Comparison of ENCODE assay signal across 1 cellular context in the genomic region with DNA sequence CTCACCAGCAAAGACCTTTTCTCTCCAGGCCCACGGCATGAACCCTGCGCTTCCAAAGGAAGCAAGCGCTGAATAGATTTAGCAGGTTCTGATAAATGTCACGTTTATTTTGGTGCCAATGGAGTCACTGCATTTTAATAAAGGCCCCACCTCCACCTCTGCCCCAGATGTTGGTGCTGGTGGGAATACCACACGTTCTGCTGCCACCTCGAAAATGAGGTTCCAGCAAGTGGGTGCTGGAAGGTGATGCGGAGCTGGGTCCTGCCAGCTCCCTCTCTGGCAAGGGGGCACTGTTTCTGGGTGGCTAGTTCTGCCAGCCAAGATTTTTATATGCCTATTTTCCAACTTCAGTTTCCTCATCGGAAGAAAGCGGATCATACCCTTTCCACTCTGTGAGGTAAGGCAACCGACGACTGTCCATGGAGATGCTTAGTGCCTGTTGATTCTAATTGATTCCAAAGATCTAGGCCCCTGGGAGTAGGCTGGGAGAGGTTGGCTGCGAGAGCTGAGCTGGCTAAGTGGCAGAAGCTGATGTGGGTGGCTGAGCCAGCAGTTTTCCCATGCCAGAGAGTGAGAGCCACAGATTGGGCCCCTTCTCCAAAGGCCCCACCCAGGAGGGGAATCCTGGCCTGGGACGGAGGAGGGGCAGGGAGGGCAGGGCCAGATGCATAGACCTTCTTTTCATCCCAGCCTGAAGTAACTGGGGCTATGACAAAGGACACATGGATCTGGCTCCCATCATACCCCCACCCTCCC.
TF ChIP-seq lines count a peak whose summit lies in the region.

No MANE protein-coding gene starts in this region.

TF ChIP-seq in HEK293, 187 proteins besides CTCF, POLR2A, EP300 and RAD21 (continued from another document):
- TF ChIP-seq, protein P1, sequence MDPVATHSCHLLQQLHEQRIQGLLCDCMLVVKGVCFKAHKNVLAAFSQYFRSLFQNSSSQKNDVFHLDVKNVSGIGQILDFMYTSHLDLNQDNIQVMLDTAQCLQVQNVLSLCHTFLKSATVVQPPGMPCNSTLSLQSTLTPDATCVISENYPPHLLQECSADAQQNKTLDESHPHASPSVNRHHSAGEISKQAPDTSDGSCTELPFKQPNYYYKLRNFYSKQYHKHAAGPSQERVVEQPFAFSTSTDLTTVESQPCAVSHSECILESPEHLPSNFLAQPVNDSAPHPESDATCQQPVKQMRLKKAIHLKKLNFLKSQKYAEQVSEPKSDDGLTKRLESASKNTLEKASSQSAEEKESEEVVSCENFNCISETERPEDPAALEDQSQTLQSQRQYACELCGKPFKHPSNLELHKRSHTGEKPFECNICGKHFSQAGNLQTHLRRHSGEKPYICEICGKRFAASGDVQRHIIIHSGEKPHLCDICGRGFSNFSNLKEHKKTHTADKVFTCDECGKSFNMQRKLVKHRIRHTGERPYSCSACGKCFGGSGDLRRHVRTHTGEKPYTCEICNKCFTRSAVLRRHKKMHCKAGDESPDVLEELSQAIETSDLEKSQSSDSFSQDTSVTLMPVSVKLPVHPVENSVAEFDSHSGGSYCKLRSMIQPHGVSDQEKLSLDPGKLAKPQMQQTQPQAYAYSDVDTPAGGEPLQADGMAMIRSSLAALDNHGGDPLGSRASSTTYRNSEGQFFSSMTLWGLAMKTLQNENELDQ (tag by site-specific recombination; IDR thresholded peaks at IDR 0.05; ENCODE audit: low read depth): no peak
- TF ChIP-seq ZNF354C (tag by site-specific recombination; IDR thresholded peaks at IDR 0.05; ENCODE audit: borderline replicate concordance, low read depth): no peak
- no peak for TF ChIP-seq ZNF626 (tag by site-specific recombination; IDR thresholded peaks at IDR 0.05)
- no peak for TF ChIP-seq KLF8 (tag by site-specific recombination; IDR thresholded peaks at IDR 0.05)
- TF ChIP-seq ZNF558 (tag by site-specific recombination; IDR thresholded peaks at IDR 0.05): no peak
- peak; percentile 46; the same call in 1 of the 2 replicates for TF ChIP-seq EGR2 (tag by site-specific recombination; IDR thresholded peaks at IDR 0.05; ENCODE audit: low read depth)
- no peak for TF ChIP-seq ZFP41 (tag by site-specific recombination; IDR thresholded peaks at IDR 0.05; ENCODE audit: borderline replicate concordance)
